11 cellular contexts compared by ENCODE assay signal in the genomic region with DNA sequence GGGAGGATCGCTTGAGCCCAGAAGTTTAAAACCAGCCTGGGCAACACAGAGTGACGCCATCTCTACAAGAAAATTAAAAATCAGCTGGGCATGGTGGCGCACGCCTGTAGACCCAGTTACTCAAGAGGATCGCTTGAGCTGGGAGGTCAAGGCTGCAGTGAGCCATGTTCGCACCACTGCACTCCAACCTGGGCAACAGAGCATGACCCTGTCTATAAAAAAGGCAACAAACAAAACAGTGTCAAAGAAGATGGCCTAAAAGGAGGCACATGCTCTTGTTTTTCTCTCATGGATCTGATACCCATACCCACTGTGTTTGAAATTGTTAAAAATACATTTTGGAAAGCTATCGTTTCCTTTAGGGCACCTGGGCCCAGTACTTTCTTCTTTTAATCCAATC.
A peak's percentile ranks its signal among the peaks of the same experiment; 100 is the strongest.
DNase-seq lines count a peak whose midpoint lies in the region; ATAC-seq, FAIRE-seq and TF ChIP-seq lines count a peak whose summit lies in the region.
"Had no signal": no experiment of that assay in that cellular context is flagged by ENCODE, and none has a peak within 500 bp of the region (broad histone marks: within the 10 kb centered on the region; RNA-seq: fewer than 3 reads in every experiment).

No MANE protein-coding gene starts in this region.

- no peak for FAIRE-seq in astrocyte (lab: Jason Lieb, UNC)
- FAIRE-seq: colon had no signal

- ATAC-seq in naive thymus-derived CD8-positive, alpha-beta T cell, result no peak
- ATAC-seq in HG03280 (IDR thresholded peaks at IDR 0.05; ENCODE audit: unreplicated experiment), result no peak

- DNase-seq in activated naive CD4-positive, alpha-beta T cell (lab: John Stamatoyannopoulos, UW), result no peak
- no peak for DNase-seq in astrocyte (ENCODE audit: low read depth)
- DNase-seq in naive thymus-derived CD8-positive, alpha-beta T cell, result no peak
- no peak for DNase-seq in NCI-H446 treated with DMSO at 0.1 percent for 48 hours (lab: John Stamatoyannopoulos, UW)
- DNase-seq in central memory CD4-positive, alpha-beta T cell, result no peak

- TF ChIP-seq CTCF in astrocyte (IDR thresholded peaks at IDR 0.05; ENCODE audit: insufficient read depth, low read depth, low read length), result no peak

- H3K9me3 Mint-ChIP-seq in activated naive CD4-positive, alpha-beta T cell treated with anti-CD3 and anti-CD28 coated beads, Interleukin-2, amount 50 U/mL, for 24 hours, result no peaks in the 10 kb centered on the region
- H3K9me3 Mint-ChIP-seq in astrocyte (ENCODE audit: unreplicated experiment), result peaks cover 2% of the 10 kb centered on the region
- H3K9me3 Mint-ChIP-seq in naive thymus-derived CD8-positive, alpha-beta T cell, result no peaks in the 10 kb centered on the region
- H3K9me3 Mint-ChIP-seq: neural progenitor cell had no signal

- H3K4me3 ChIP-seq in astrocyte (ENCODE audit: insufficient read depth, low read depth, low read length), result no peak overlapping the region
- H3K4me3 ChIP-seq in urinary bladder (ENCODE audit: low read depth, low read length), result no peak overlapping the region
- H3K4me3 ChIP-seq: neural progenitor cell had no signal

- H3K27ac ChIP-seq in astrocyte (ENCODE audit: low read depth, low read length) (no peak overlapping the region), urinary bladder (ENCODE audit: low read depth) (peak overlapping the region; percentile 30)
- H3K27ac ChIP-seq: C4-2B, neural progenitor cell had no signal

- H3K36me3 Mint-ChIP-seq in activated naive CD4-positive, alpha-beta T cell treated with anti-CD3 and anti-CD28 coated beads, Interleukin-2, amount 50 U/mL, for 24 hours, result peaks cover 11% of the 10 kb centered on the region
- peaks cover 23% of the 10 kb centered on the region for H3K36me3 Mint-ChIP-seq in astrocyte (ENCODE audit: low read depth, unreplicated experiment)
- H3K36me3 Mint-ChIP-seq in naive thymus-derived CD8-positive, alpha-beta T cell, result peaks cover 0 to 30% (median 7%) of the 10 kb centered on the region in 3 donors

- peak overlapping the region; percentile 74 for H3K4me3 Mint-ChIP-seq in activated naive CD4-positive, alpha-beta T cell treated with anti-CD3 and anti-CD28 coated beads, Interleukin-2, amount 50 U/mL, for 24 hours
- no peak overlapping the region for H3K4me3 Mint-ChIP-seq in astrocyte (ENCODE audit: unreplicated experiment)
- H3K4me3 Mint-ChIP-seq in naive thymus-derived CD8-positive, alpha-beta T cell, result peak overlapping the region; percentile 61 to 85 (median 73)
- H3K4me3 Mint-ChIP-seq: neural progenitor cell had no signal

- peak overlapping the region; percentile 93 for H3K27ac Mint-ChIP-seq in activated naive CD4-positive, alpha-beta T cell treated with anti-CD3 and anti-CD28 coated beads, Interleukin-2, amount 50 U/mL, for 24 hours
- H3K27ac Mint-ChIP-seq in astrocyte (ENCODE audit: unreplicated experiment), result peak overlapping the region; percentile 84
- H3K27ac Mint-ChIP-seq in naive thymus-derived CD8-positive, alpha-beta T cell, result peak overlapping the region; percentile 89 to 97 (median 94)

- H3K4me2 ChIP-seq in astrocyte (ENCODE audit: low read length), result peak overlapping the region; percentile 83
- H3K4me2 ChIP-seq: neural progenitor cell had no signal

- H3K4me1 Mint-ChIP-seq in activated naive CD4-positive, alpha-beta T cell treated with anti-CD3 and anti-CD28 coated beads, Interleukin-2, amount 50 U/mL, for 24 hours, result peaks cover 65% of the 10 kb centered on the region
- H3K4me1 Mint-ChIP-seq in astrocyte (ENCODE audit: low read depth, unreplicated experiment), result peaks cover 23% of the 10 kb centered on the region
- peaks cover 17 to 47% (median 41%) of the 10 kb centered on the region in 4 donors for H3K4me1 Mint-ChIP-seq in naive thymus-derived CD8-positive, alpha-beta T cell

- POLR2A ChIA-PET in naive thymus-derived CD8-positive, alpha-beta T cell (lab: Charles Lee), result interaction anchor here (1.6 to 4.7 kb wide), 2 partner anchors 11 to 16 kb away, joined by 4 to 28 read pairs; no protein-coding TSS in a partner anchor

- H3K27me3 Mint-ChIP-seq in activated naive CD4-positive, alpha-beta T cell treated with anti-CD3 and anti-CD28 coated beads, Interleukin-2, amount 50 U/mL, for 24 hours, result no peaks in the 10 kb centered on the region
- H3K27me3 Mint-ChIP-seq in astrocyte (ENCODE audit: low read depth, unreplicated experiment), result no peaks in the 10 kb centered on the region
- H3K27me3 Mint-ChIP-seq in naive thymus-derived CD8-positive, alpha-beta T cell, result no peaks in the 10 kb centered on the region

- H4K20me1 ChIP-seq in astrocyte (ENCODE audit: insufficient read depth, low read length), result no peaks in the 10 kb centered on the region

- no peaks in the 10 kb centered on the region for H3K27me3 ChIP-seq in astrocyte (ENCODE audit: insufficient read depth, low read length)
- H3K27me3 ChIP-seq: neural progenitor cell had no signal

- no peak overlapping the region for H2AFZ ChIP-seq in astrocyte (ENCODE audit: low read depth, low read length)
- H2AFZ ChIP-seq: neural progenitor cell had no signal

- H3K36me3 ChIP-seq in astrocyte (ENCODE audit: insufficient read depth, low read length), result no peaks in the 10 kb centered on the region
- no peaks in the 10 kb centered on the region for H3K36me3 ChIP-seq in urinary bladder (ENCODE audit: insufficient read depth)
- H3K36me3 ChIP-seq: neural progenitor cell had no signal

- WGBS in urinary bladder, result 95% methylated on average over 7 of the region's 7 CpGs

- H3K4me1 ChIP-seq in astrocyte (ENCODE audit: insufficient read depth, low read length) (peaks cover 10% of the 10 kb centered on the region), urinary bladder (ENCODE audit: insufficient read depth) (no peaks in the 10 kb centered on the region)

- peaks cover 5% of the 10 kb centered on the region for H3K79me2 ChIP-seq in astrocyte (ENCODE audit: insufficient read depth, low read length)

- H3K9me3 ChIP-seq in astrocyte (ENCODE audit: insufficient read depth, low read depth, low read length), result no peaks in the 10 kb centered on the region

- peak overlapping the region; percentile 52 for H3K9ac ChIP-seq in astrocyte (ENCODE audit: low read length)
- H3K9ac ChIP-seq: neural progenitor cell had no signal
